ENCODE assay signal across 10 cellular contexts in the genomic region with DNA sequence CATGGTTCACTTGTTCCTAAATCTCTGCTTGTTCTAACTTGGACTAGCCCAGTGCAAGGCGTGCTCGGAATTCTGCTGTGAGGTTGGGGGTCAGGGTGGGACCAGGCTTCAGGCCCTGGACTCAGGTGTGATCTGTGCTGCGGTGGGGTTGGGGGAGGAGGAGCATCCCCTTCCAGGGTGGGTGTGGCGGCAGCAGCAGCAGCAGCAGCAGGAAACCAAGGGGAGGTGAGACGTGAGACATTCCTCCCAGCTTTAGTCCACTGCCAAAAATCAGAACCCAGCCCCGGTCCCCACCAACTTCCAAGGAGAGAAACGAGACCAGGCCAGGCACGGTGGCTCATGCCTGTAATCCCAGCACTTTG. TPM values are rescaled to one million over a fixed set of nuclear protein-coding genes. Genes with fewer than 3 reads are reported as not detected.
A peak's percentile ranks its signal among the peaks of the same experiment; 100 is the strongest.
DNase-seq lines count a peak whose midpoint lies in the region; ATAC-seq and TF ChIP-seq lines count a peak whose summit lies in the region.
"Had no signal": no experiment of that assay in that cellular context is flagged by ENCODE, and none has a peak within 500 bp of the region (broad histone marks: within the 10 kb centered on the region; RNA-seq: fewer than 3 reads in every experiment).

No MANE protein-coding gene starts in this region.

- no peaks in the 10 kb centered on the region for H3K4me1 Mint-ChIP-seq in activated T-helper 17 cell treated with anti-CD3 and anti-CD28 coated beads, Interleukin-2, amount 50 U/mL, for 72 hours

- ATAC-seq in right cardiac atrium (peak in 1 of 2 donors; percentile 8), HG03280 (IDR thresholded peaks at IDR 0.05; ENCODE audit: unreplicated experiment) (no peak), HG03097 (IDR thresholded peaks at IDR 0.05; ENCODE audit: low FRiP score, unreplicated experiment) (no peak)
- ATAC-seq in activated T-helper 17 cell treated with anti-CD3 and anti-CD28 coated beads, Interleukin-2, amount 50 U/mL, for 72 hours (replicated peaks): no peak

- peak overlapping the region; percentile 35 to 92 (median 84) for H3K4me2 ChIP-seq in BLaER1 treated with 17β-estradiol and CSF1 and Interleukin-3, amounts not matched to agents 10 nM and 100 nM

- H3K36me3 ChIP-seq in BLaER1 treated with 17β-estradiol and CSF1 and Interleukin-3, amounts not matched to agents 10 nM and 100 nM: no peaks in the 10 kb centered on the region
- no peaks in the 10 kb centered on the region for H3K36me3 ChIP-seq in WERI-Rb-1

- no peaks in the 10 kb centered on the region for H4K20me1 ChIP-seq in BLaER1 treated with 17β-estradiol and CSF1 and Interleukin-3, amounts not matched to agents 10 nM and 100 nM

- H3K9me3 ChIP-seq in BLaER1 treated with 17β-estradiol and CSF1 and Interleukin-3, amounts not matched to agents 10 nM and 100 nM (replicated peaks in 1 of 11): no peaks in the 10 kb centered on the region
- H3K9me3 ChIP-seq in WERI-Rb-1 (ENCODE audit: severe bottlenecking) (no peaks in the 10 kb centered on the region), right cardiac atrium (ENCODE audit: control insufficient read depth, low read length) (no peaks in the 10 kb centered on the region)

- peaks cover 45 to 93% (median 78%) of the 10 kb centered on the region in 10 experiments for H3K4me1 ChIP-seq in BLaER1 treated with 17β-estradiol and CSF1 and Interleukin-3, amounts not matched to agents 10 nM and 100 nM
- H3K4me1 ChIP-seq in right cardiac atrium (ENCODE audit: control insufficient read depth, insufficient read depth, low read length): peaks cover 35% of the 10 kb centered on the region

- DNase-seq in WERI-Rb-1: no peak
- DNase-seq in right cardiac atrium: peak in 2 of 3 donors; percentile 58 to 67
- DNase-seq in retinal pigment epithelial cell (ENCODE audit: low read depth): no peak
- DNase-seq in COLO668 (lab: John Stamatoyannopoulos, UW; ENCODE audit: unreplicated experiment): no peak
- DNase-seq: activated CD4-positive, alpha-beta T cell treated with anti-CD3 and anti-CD28 coated beads, Interleukin-2, amount 50 U/mL, for 1 hour had no signal

- peaks cover 0 to 6% (median 0%) of the 10 kb centered on the region in 11 experiments; a peak in 2 of 22 replicates for H3K27me3 ChIP-seq in BLaER1 treated with 17β-estradiol and CSF1 and Interleukin-3, amounts not matched to agents 10 nM and 100 nM
- H3K27me3 ChIP-seq in WERI-Rb-1 (ENCODE audit: insufficient read depth, low read depth, severe bottlenecking): no peaks in the 10 kb centered on the region
- no peaks in the 10 kb centered on the region for H3K27me3 ChIP-seq in right cardiac atrium (ENCODE audit: control insufficient read depth, insufficient read depth)

- no peak overlapping the region for H3K4me3 Mint-ChIP-seq in activated T-helper 17 cell treated with anti-CD3 and anti-CD28 coated beads, Interleukin-2, amount 50 U/mL, for 72 hours
- H3K4me3 Mint-ChIP-seq: B cell had no signal

- intact Hi-C loops in right cardiac atrium (cut with DNase I): loop anchor here in 1 of 4 donors (5.0 kb wide), 1 partner anchor 33 kb away; a partner anchor contains a TSS

- no peak for TF ChIP-seq CTCF in WERI-Rb-1 (IDR thresholded peaks at IDR 0.05; ENCODE audit: low read depth, low read length)
- no peak for TF ChIP-seq CTCF in retinal pigment epithelial cell (conservative IDR thresholded peaks at IDR 0.05; ENCODE audit: low read depth, low read length)

- WGBS in right cardiac atrium: 33% methylated on average over 8 of the region's 8 CpGs

- H3K27ac Mint-ChIP-seq in activated T-helper 17 cell treated with anti-CD3 and anti-CD28 coated beads, Interleukin-2, amount 50 U/mL, for 72 hours: no peak overlapping the region
- H3K27ac Mint-ChIP-seq: B cell had no signal

- no peaks in the 10 kb centered on the region for H3K9me3 Mint-ChIP-seq in activated T-helper 17 cell treated with anti-CD3 and anti-CD28 coated beads, Interleukin-2, amount 50 U/mL, for 72 hours

- H3K9ac ChIP-seq in BLaER1 treated with 17β-estradiol and CSF1 and Interleukin-3, amounts not matched to agents 10 nM and 100 nM: peak overlapping the region in 7 of 11 experiments; percentile 4 to 60 (median 42); a peak in 12 of 22 replicates

- no peaks in the 10 kb centered on the region for H3K27me3 Mint-ChIP-seq in activated T-helper 17 cell treated with anti-CD3 and anti-CD28 coated beads, Interleukin-2, amount 50 U/mL, for 72 hours
- H3K27me3 Mint-ChIP-seq: B cell had no signal

- peak overlapping the region in 6 of 11 experiments; percentile 11 to 62 (median 44); a peak in 7 of 22 replicates for H3K27ac ChIP-seq in BLaER1 treated with 17β-estradiol and CSF1 and Interleukin-3, amounts not matched to agents 10 nM and 100 nM
- H3K27ac ChIP-seq in WERI-Rb-1 (0 out of 2 replicates have a peak overlapping the region, but pooled peaks have one; percentile 8), right cardiac atrium (ENCODE audit: low read length) (peak overlapping the region; percentile 97)

- H3K4me3 ChIP-seq in BLaER1 treated with 17β-estradiol and CSF1 and Interleukin-3, amounts not matched to agents 10 nM and 100 nM: peak overlapping the region in 2 of 10 experiments; percentile 17 to 29; a peak in 1 of 20 replicates
- H3K4me3 ChIP-seq in WERI-Rb-1 (ENCODE audit: low read depth, low read length) (no peak overlapping the region), right cardiac atrium (ENCODE audit: low read length) (no peak overlapping the region), retinal pigment epithelial cell (ENCODE audit: low read length) (peak overlapping the region; percentile 14)

- H3K36me3 Mint-ChIP-seq in activated T-helper 17 cell treated with anti-CD3 and anti-CD28 coated beads, Interleukin-2, amount 50 U/mL, for 72 hours (ENCODE audit: low read depth): no peaks in the 10 kb centered on the region

RNA-seq across cellular contexts. Expression of a gene that starts 31.8 kb away (rescaled TPM):
- total RNA-seq in right cardiac atrium: 100 to 1,000 TPM in 1 of 4 donors, 10 to 100 TPM in 3; 74.3 to 103 (median 86.8) TPM
- polyA plus RNA-seq in right cardiac atrium: 66.3 TPM
- total RNA-seq in activated T-helper 17 cell treated with anti-CD3 and anti-CD28 coated beads, Interleukin-2, amount 50 U/mL, for 72 hours: under 1 TPM in 1 of 2 donors, not detected in 1; 0.19 TPM

RNA-seq across cellular contexts. Expression of a gene that starts 39.7 kb away (rescaled TPM):
- 100 to 1,000 TPM; 343 to 487 (median 377) TPM for total RNA-seq in right cardiac atrium
- polyA plus RNA-seq in right cardiac atrium: 322 TPM
- total RNA-seq in activated T-helper 17 cell treated with anti-CD3 and anti-CD28 coated beads, Interleukin-2, amount 50 U/mL, for 72 hours: 10 to 100 TPM; 55.5 to 86.1 TPM

RNA-seq across cellular contexts. Expression of a gene that starts 48.5 kb away (rescaled TPM):
- total RNA-seq in right cardiac atrium: 1 to 10 TPM in 1 of 4 donors, under 1 TPM in 2, not detected in 1; 0.40 to 1.1 (median 0.47) TPM
- 0.16 TPM for polyA plus RNA-seq in right cardiac atrium
- 1 to 10 TPM in 1 of 2 donors, under 1 TPM in 1; 0.45 to 1.1 TPM for total RNA-seq in activated T-helper 17 cell treated with anti-CD3 and anti-CD28 coated beads, Interleukin-2, amount 50 U/mL, for 72 hours

Comparison
In these comparisons a context has a peak if more than half of its experiments do, and no peak if none do; other contexts are left out.
1. H3K27ac ChIP-seq: peak in every context shown above with its lines; median percentile 97 in right cardiac atrium; 44 in BLaER1 treated with 17β-estradiol and CSF1 and Interleukin-3, amounts not matched to agents 10 nM and 100 nM; 8 in WERI-Rb-1.
2. DNase-seq: peak in right cardiac atrium (2 of 3); none in WERI-Rb-1 (single experiment), retinal pigment epithelial cell (single experiment) and COLO668 (single experiment).
3. RNA of a gene that starts 31.8 kb away (total RNA-seq): 74.3 to 103 TPM in right cardiac atrium; 0.19 TPM in activated T-helper 17 cell treated with anti-CD3 and anti-CD28 coated beads, Interleukin-2, amount 50 U/mL, for 72 hours; every median in the first group is over 10 times any median in the second.